Comparison of ENCODE assay signal across 18 cellular contexts in the genomic region with DNA sequence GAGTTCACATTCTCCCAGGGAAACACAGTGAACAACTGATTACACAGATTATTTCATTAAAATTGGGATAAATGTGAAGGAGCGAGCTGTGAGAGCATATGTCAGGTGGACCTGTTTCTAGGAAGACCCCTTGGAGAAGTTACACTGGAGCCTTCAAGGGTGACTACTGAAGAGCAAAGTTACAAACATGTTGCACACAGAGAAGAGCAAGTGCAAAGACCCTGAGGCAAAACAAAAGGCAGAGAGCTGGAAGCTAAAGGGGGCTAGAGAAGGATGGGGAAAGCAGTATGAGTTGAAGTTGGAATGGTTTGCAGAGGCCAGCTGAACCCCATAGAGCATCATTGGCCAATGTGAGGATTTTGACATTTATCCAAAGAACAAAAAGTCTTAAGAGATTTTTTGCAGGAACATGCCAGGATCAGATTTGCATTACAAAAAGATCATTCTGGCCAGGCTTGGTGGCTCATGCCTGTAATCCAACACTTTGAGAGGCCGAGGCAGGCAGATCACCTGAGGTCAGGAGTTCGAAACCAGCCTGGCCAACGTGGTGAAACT. TPM values are rescaled to one million over a fixed set of nuclear protein-coding genes. Genes with fewer than 3 reads are reported as not detected.
"Had no signal": no experiment of that assay in that cellular context is flagged by ENCODE, and none has a peak within 500 bp of the region (broad histone marks: within the 10 kb centered on the region; RNA-seq: fewer than 3 reads in every experiment).

No MANE protein-coding gene starts in this region.

- H3K9me3 ChIP-seq: gastroesophageal sphincter, heart right ventricle, prostate gland, upper lobe of left lung had no signal

- H3K4me1 ChIP-seq: prostate gland had no signal

- H3K4me1 Mint-ChIP-seq: endodermal cell; stimulated activated naive CD8-positive, alpha-beta T cell treated with anti-CD3 and anti-CD28 coated beads, Interleukin-15, amount 100 ng/mL, for 72 hours had no signal

- H3K9me3 Mint-ChIP-seq: activated CD8-positive, alpha-beta T cell treated with anti-CD3 and anti-CD28 coated beads for 36 hours; activated T-cell treated with anti-CD3 and anti-CD28 coated beads, Interleukin-2, amount 50 U/mL, for 72 hours; endodermal cell; stimulated activated naive CD8-positive, alpha-beta T cell treated with anti-CD3 and anti-CD28 coated beads, Interleukin-15, amount 100 ng/mL, for 72 hours had no signal

- DNase-seq: activated CD4-positive, alpha-beta T cell treated with anti-CD3 and anti-CD28 coated beads for 48 hours; activated CD8-positive, alpha-beta T cell treated with anti-CD3 and anti-CD28 coated beads for 36 hours; activated T-cell treated with anti-CD3 and anti-CD28 coated beads, Interleukin-2, amount 50 U/mL, for 72 hours; anterior cingulate cortex; endodermal cell; heart right ventricle; stimulated activated naive CD8-positive, alpha-beta T cell treated with anti-CD3 and anti-CD28 coated beads, Interleukin-15, amount 100 ng/mL, for 72 hours; T-helper 17 cell; upper lobe of left lung had no signal

- H3K27ac Mint-ChIP-seq: activated CD8-positive, alpha-beta T cell treated with anti-CD3 and anti-CD28 coated beads for 36 hours; activated T-cell treated with anti-CD3 and anti-CD28 coated beads, Interleukin-2, amount 50 U/mL, for 72 hours; endodermal cell had no signal

- H3K27me3 Mint-ChIP-seq: activated CD8-positive, alpha-beta T cell treated with anti-CD3 and anti-CD28 coated beads for 36 hours; stimulated activated naive CD8-positive, alpha-beta T cell treated with anti-CD3 and anti-CD28 coated beads, Interleukin-15, amount 100 ng/mL, for 72 hours; T-helper 17 cell had no signal

- H3K4me3 ChIP-seq: gastroesophageal sphincter, heart right ventricle, prostate gland, upper lobe of left lung had no signal

- H3K27ac ChIP-seq: prostate gland had no signal

- H3K4me3 Mint-ChIP-seq: activated CD8-positive, alpha-beta T cell treated with anti-CD3 and anti-CD28 coated beads for 36 hours; activated T-cell treated with anti-CD3 and anti-CD28 coated beads, Interleukin-2, amount 50 U/mL, for 72 hours; endodermal cell; stimulated activated naive CD8-positive, alpha-beta T cell treated with anti-CD3 and anti-CD28 coated beads, Interleukin-15, amount 100 ng/mL, for 72 hours; T-helper 17 cell had no signal

- ATAC-seq: activated CD8-positive, alpha-beta T cell treated with anti-CD3 and anti-CD28 coated beads for 36 hours; activated T-cell treated with anti-CD3 and anti-CD28 coated beads, Interleukin-2, amount 50 U/mL, for 72 hours; gastroesophageal sphincter; sciatic nerve; stimulated activated naive CD8-positive, alpha-beta T cell treated with anti-CD3 and anti-CD28 coated beads, Interleukin-15, amount 100 ng/mL, for 72 hours; T-helper 17 cell had no signal

RNA-seq across cellular contexts. Expression of a gene that starts 14.1 kb away (rescaled TPM):
- total RNA-seq: activated CD8-positive, alpha-beta T cell treated with anti-CD3 and anti-CD28 coated beads for 36 hours; activated T-cell treated with anti-CD3 and anti-CD28 coated beads, Interleukin-2, amount 50 U/mL, for 72 hours; chondrocyte; dermis microvascular lymphatic vessel endothelial cell; endodermal cell; epithelial cell of proximal tubule; gastroesophageal sphincter; heart right ventricle; mesenteric fat pad; osteoblast; sciatic nerve; T-helper 17 cell; temporal lobe; upper lobe of left lung had no signal
